2 cellular contexts compared by ENCODE assay signal in genomic region chr6:4819706-4820283, GRCh38.
TF ChIP-seq lines count a peak whose summit lies in the region.

No MANE protein-coding gene starts in this region.

TF ChIP-seq in HepG2, 621 proteins besides CTCF, POLR2A, EP300 and RAD21 (continued from another document):
- no peak for TF ChIP-seq PRDM15 (CRISPR knock-in tag; IDR thresholded peaks at IDR 0.05)
TF ChIP-seq in HepG2: peak in this region for 0.

TF ChIP-seq in WTC11, 78 proteins besides CTCF, POLR2A, EP300 and RAD21 (continued from another document):
- no peak for TF ChIP-seq ZNF425 (CRISPR knock-in tag; conservative IDR thresholded peaks at IDR 0.05)
- TF ChIP-seq E2F4 (CRISPR knock-in tag; IDR thresholded peaks at IDR 0.05; ENCODE audit: borderline replicate concordance, low read depth) = no peak
- TF ChIP-seq GRHL2 (CRISPR knock-in tag; IDR thresholded peaks at IDR 0.05; ENCODE audit: insufficient replicate concordance, severe bottlenecking) = no peak
- no peak for TF ChIP-seq ZNF232 (CRISPR knock-in tag; IDR thresholded peaks at IDR 0.05)
- no peak for TF ChIP-seq ZNF532 (CRISPR knock-in tag; IDR thresholded peaks at IDR 0.05; ENCODE audit: borderline replicate concordance)
- TF ChIP-seq FOXP4 (CRISPR knock-in tag; IDR thresholded peaks at IDR 0.05) = no peak
- no peak for TF ChIP-seq MLX (CRISPR knock-in tag; IDR thresholded peaks at IDR 0.05)
- TF ChIP-seq ETV6 (CRISPR knock-in tag; IDR thresholded peaks at IDR 0.05) = no peak
- no peak for TF ChIP-seq MYBL2 (CRISPR knock-in tag; IDR thresholded peaks at IDR 0.05)
- TF ChIP-seq GTF2I (CRISPR knock-in tag; conservative IDR thresholded peaks at IDR 0.05) = no peak
- no peak for TF ChIP-seq MXD4 (CRISPR knock-in tag; IDR thresholded peaks at IDR 0.05; ENCODE audit: borderline replicate concordance)
- TF ChIP-seq NR3C1 (CRISPR knock-in tag; conservative IDR thresholded peaks at IDR 0.05; ENCODE audit: low read depth) = no peak
- no peak for TF ChIP-seq IRF1 (CRISPR knock-in tag; IDR thresholded peaks at IDR 0.05)
- TF ChIP-seq ATF6 (CRISPR knock-in tag; IDR thresholded peaks at IDR 0.05) = no peak
- no peak for TF ChIP-seq SP1 (CRISPR knock-in tag; conservative IDR thresholded peaks at IDR 0.05)
- no peak for TF ChIP-seq HMGXB4 (CRISPR knock-in tag; IDR thresholded peaks at IDR 0.05)
